ENCODE assay signal across 8 cellular contexts in genomic region chr17:21034350-21035235, GRCh38. TPM values are rescaled to one million over a fixed set of nuclear protein-coding genes. Genes with fewer than 3 reads are reported as not detected.
DNase-seq lines count a peak whose midpoint lies in the region; ATAC-seq, FAIRE-seq and TF ChIP-seq lines count a peak whose summit lies in the region.

No MANE protein-coding gene starts in this region.

- H3K36me3 ChIP-seq in SJSA1 = peaks cover 55% of the 10 kb centered on the region
- H3K36me3 ChIP-seq in esophagus muscularis mucosa = peaks cover 0 to 4% (median 0%) of the 10 kb centered on the region in 4 donors
- peaks cover 0 to 5% of the 10 kb centered on the region in 2 donors for H3K36me3 ChIP-seq in psoas muscle (ENCODE audit: insufficient read depth in 1 of 2, low read depth in 1 of 2)

- peaks cover 1% of the 10 kb centered on the region for H3K27me3 Mint-ChIP-seq in HFFc6 (ENCODE audit: insufficient read depth)

- no peak overlapping the region for H3K4me3 ChIP-seq in SJSA1
- peak overlapping the region; percentile 8 to 37 (median 18) for H3K4me3 ChIP-seq in esophagus muscularis mucosa
- peak overlapping the region; percentile 35 for H3K4me3 ChIP-seq in psoas muscle

- no peaks in the 10 kb centered on the region for H3K9me3 Mint-ChIP-seq in HFFc6

- H3K4me3 Mint-ChIP-seq in HFFc6 = peak overlapping the region; percentile 66

- peaks cover 23% of the 10 kb centered on the region for H3K36me3 Mint-ChIP-seq in HFFc6 (ENCODE audit: low read depth)

- peaks cover 64% of the 10 kb centered on the region for H3K4me1 ChIP-seq in SJSA1 (replicated peaks)
- H3K4me1 ChIP-seq in esophagus muscularis mucosa = peaks cover 89 to 100% (median 96%) of the 10 kb centered on the region in 4 donors
- H3K4me1 ChIP-seq in psoas muscle = peaks cover 89% of the 10 kb centered on the region

- no peaks in the 10 kb centered on the region for H3K27me3 ChIP-seq in SJSA1 (replicated peaks)
- no peaks in the 10 kb centered on the region for H3K27me3 ChIP-seq in esophagus muscularis mucosa
- no peaks in the 10 kb centered on the region for H3K27me3 ChIP-seq in psoas muscle (ENCODE audit: insufficient read depth in 3 of 3, low read length in 2 of 3)

- no peak for TF ChIP-seq EP300 in esophagus muscularis mucosa (IDR thresholded peaks at IDR 0.05)

- H3K4me1 Mint-ChIP-seq in HFFc6 (ENCODE audit: low read depth) = peaks cover 73% of the 10 kb centered on the region

- DNase-seq in GM12892 (ENCODE audit: insufficient read length) (no peak), HFFc6 (no peak), SJSA1 (ENCODE audit: low read depth in 1 of 2, low spot score in 2 of 2) (peak in 1 of 2 experiments; percentile 47), esophagus muscularis mucosa (ENCODE audit: extremely low spot score) (no peak), psoas muscle (peak; percentile 65 to 87), NCI-H510A (lab: John Stamatoyannopoulos, UW) (no peak), NCI-H524 (lab: John Stamatoyannopoulos, UW) (no peak)
- DNase-seq in activated CD8-positive, alpha-beta memory T cell treated with anti-CD3 and anti-CD28 coated beads for 24 hours = no peak

- peak; percentile 90 to 93 (median 92) for ATAC-seq in psoas muscle

- FAIRE-seq in GM12892 (lab: Jason Lieb, UNC) = peak; percentile 17

- intact Hi-C loops in esophagus muscularis mucosa (cut with DNase I) (loop anchor here (10.0 kb wide), 2 partner anchors 90 to 220 kb away; partner anchors contain the start of genes DHRS7B and NATD1), psoas muscle (cut with DNase I) (no loop called here)

- H3K27ac Mint-ChIP-seq in HFFc6 = peak overlapping the region; percentile 79

- H3K27ac ChIP-seq in SJSA1 = peak overlapping the region; percentile 72
- H3K27ac ChIP-seq in esophagus muscularis mucosa (replicated peaks in 1 of 4) = peak overlapping the region; percentile 69 to 100 (median 72)
- H3K27ac ChIP-seq in psoas muscle = peak overlapping the region; percentile 99

- 23% methylated on average over 13 of the region's 13 CpGs for WGBS in esophagus muscularis mucosa
- 9 to 12% (median 10%) methylated on average over 13 of the region's 13 CpGs for WGBS in psoas muscle, 3 donors

- TF ChIP-seq POLR2A in GM12892 (IDR thresholded peaks at IDR 0.05; ENCODE audit: low read depth, low read length) (no peak), esophagus muscularis mucosa (IDR thresholded peaks at IDR 0.05; ENCODE audit: low read depth) (no peak)

- TF ChIP-seq CTCF in HFFc6 (IDR thresholded peaks at IDR 0.05) (no peak), esophagus muscularis mucosa (IDR thresholded peaks at IDR 0.05) (no peak), psoas muscle (IDR thresholded peaks at IDR 0.05) (no peak)

- H3K9me3 ChIP-seq in SJSA1 (replicated peaks) (no peaks in the 10 kb centered on the region), esophagus muscularis mucosa (no peaks in the 10 kb centered on the region), psoas muscle (no peaks in the 10 kb centered on the region)

RNA-seq across cellular contexts. Expression of gene USP22, which starts 8.2 kb away (rescaled TPM):
- polyA plus RNA-seq in GM12892 (2012; ENCODE audit: missing spikeins) = 48.8 TPM
- total RNA-seq in HFFc6 (2021; fragmentation: NEBNext Ultra II Directional; extraction: Animal tissue kit (Norgen Biotek cat#: 25700)) = 100 to 1,000 TPM; 215 to 270 (median 241) TPM
- total RNA-seq in SJSA1 (2014; rRNA removed; shearing (Covaris generic)) = 111 and 167 TPM in 2 replicates
- total RNA-seq in esophagus muscularis mucosa = 100 to 1,000 TPM in 2 of 4 donors, 10 to 100 TPM in 2; 78.5 to 135 (median 112) TPM
- 100 to 1,000 TPM; 150 to 287 (median 183) TPM for total RNA-seq in psoas muscle
- polyA plus RNA-seq in psoas muscle = 10 to 100 TPM; 46.4 to 80.5 (median 76.5) TPM

Comparison
In these comparisons a context has a peak if more than half of its experiments do, and no peak if none do; other contexts are left out.
1. DNase-seq: peak in psoas muscle (2 of 2); none in GM12892 (single experiment), HFFc6 (single experiment), esophagus muscularis mucosa (single experiment), NCI-H510A (single experiment), activated CD8-positive, alpha-beta memory T cell treated with anti-CD3 and anti-CD28 coated beads for 24 hours (single experiment) and NCI-H524 (0 of 2).
2. Peak in every context shown above with its lines, with median percentiles within 50 percentile points of each other: H3K27ac ChIP-seq.